ENCODE assay signal across 12 cellular contexts in the genomic region with DNA sequence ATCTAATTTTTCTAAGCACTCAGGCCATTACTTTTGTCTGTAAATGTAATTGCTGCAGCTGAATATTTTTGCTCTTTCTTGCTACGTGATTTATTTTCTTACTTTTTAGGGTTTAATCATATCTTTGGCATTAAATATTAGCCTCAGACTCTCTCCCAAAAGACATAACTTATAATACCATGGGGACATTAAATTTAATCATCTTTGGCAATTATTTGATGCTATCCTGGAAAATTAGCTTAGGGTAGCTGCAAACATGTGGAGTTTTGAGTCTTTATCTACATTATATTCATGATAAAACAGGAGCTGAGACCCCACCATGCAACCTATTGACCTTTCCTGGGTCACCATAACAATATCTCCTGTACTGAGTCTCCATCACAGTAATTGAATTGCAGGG. TPM values are rescaled to one million over a fixed set of nuclear protein-coding genes. Genes with fewer than 3 reads are reported as not detected.
"Had no signal": no experiment of that assay in that cellular context is flagged by ENCODE, and none has a peak within 500 bp of the region (broad histone marks: within the 10 kb centered on the region; RNA-seq: fewer than 3 reads in every experiment).

No MANE protein-coding gene starts in this region.

- H3K9me3 Mint-ChIP-seq: HFFc6, IgD-negative memory B cell had no signal

- H3K4me1 ChIP-seq: HAP-1 had no signal

- DNase-seq: GM23248, GOT3, H7, HFFc6, KBM-7 had no signal

- H3K36me3 Mint-ChIP-seq: IgD-negative memory B cell had no signal

- H3K9me3 ChIP-seq: HAP-1 had no signal

- H3K4me3 Mint-ChIP-seq: HFFc6, IgD-negative memory B cell had no signal

- H3K4me1 Mint-ChIP-seq: IgD-negative memory B cell had no signal

- H3K27ac ChIP-seq: GM23248, HL-60 had no signal

- H2AFZ ChIP-seq: GM23248 had no signal

- H3K9ac ChIP-seq: GM23248 had no signal

- H3K27ac Mint-ChIP-seq: HFFc6, IgD-negative memory B cell had no signal

- ATAC-seq: HCT116, HepG2 had no signal

- H3K36me3 ChIP-seq: HAP-1 had no signal

- H3K4me3 ChIP-seq: GM23248, HAP-1 had no signal

RNA-seq across cellular contexts. Expression of a gene that starts 59.1 kb away (rescaled TPM):
- total RNA-seq: GM23248, H4, HepG2, HFFc6, HT1080 had no signal
- polyA plus RNA-seq: GM23248, HepG2 had no signal
